In genomic region chr14:49598182-49598478, GRCh38 we compare ENCODE assay signal across 1 cellular context.
TF ChIP-seq lines count a peak whose summit lies in the region.

No MANE protein-coding gene starts in this region.

TF ChIP-seq in HCT116, 20 proteins besides CTCF, POLR2A, EP300 and RAD21:
- TF ChIP-seq SRF (IDR thresholded peaks at IDR 0.05; ENCODE audit: low read depth) (no peak), JUND (IDR thresholded peaks at IDR 0.05) (no peak), SP1 (IDR thresholded peaks at IDR 0.05; ENCODE audit: low read depth) (no peak), REST (IDR thresholded peaks at IDR 0.05; ENCODE audit: low read depth) (no peak), ZBTB33 (IDR thresholded peaks at IDR 0.05; ENCODE audit: extremely low read depth, insufficient replicate concordance, low read length) (no peak), MAX (IDR thresholded peaks at IDR 0.05) (no peak), POLR2AphosphoS5 (IDR thresholded peaks at IDR 0.05; ENCODE audit: low read depth, low read length) (no peak)
